Comparison of ENCODE assay signal across 11 cellular contexts in the genomic region with DNA sequence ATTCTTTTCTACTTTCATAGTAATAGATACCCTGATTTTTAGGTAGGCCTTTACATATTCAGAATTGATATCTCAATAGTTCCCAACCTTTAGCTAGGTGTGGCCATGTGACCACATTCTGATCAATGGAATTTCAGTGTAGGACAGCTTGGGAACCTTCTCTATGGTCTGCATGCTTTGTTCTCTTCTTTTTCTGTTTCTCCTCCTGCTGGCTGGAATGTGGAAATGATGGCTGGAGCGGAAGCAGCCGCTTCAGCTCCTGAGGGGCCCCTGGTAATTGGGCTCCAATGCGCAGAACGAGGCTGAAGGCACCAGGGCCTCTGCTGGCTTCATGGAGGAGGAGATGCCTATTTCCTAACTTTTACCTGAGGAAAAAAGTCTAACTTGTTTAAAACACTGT.
A peak's percentile ranks its signal among the peaks of the same experiment; 100 is the strongest.
DNase-seq lines count a peak whose midpoint lies in the region; ATAC-seq and TF ChIP-seq lines count a peak whose summit lies in the region.
"Had no signal": no experiment of that assay in that cellular context is flagged by ENCODE, and none has a peak within 500 bp of the region (broad histone marks: within the 10 kb centered on the region; RNA-seq: fewer than 3 reads in every experiment).

No MANE protein-coding gene starts in this region.

- H3K27me3 ChIP-seq in NT2/D1 (ENCODE audit: insufficient read depth, insufficient read length) (no peaks in the 10 kb centered on the region), esophagus muscularis mucosa (no peaks in the 10 kb centered on the region), trophoblast cell (ENCODE audit: insufficient read depth, low read length) (no peaks in the 10 kb centered on the region)

- no peaks in the 10 kb centered on the region for H3K79me2 ChIP-seq in trophoblast cell (ENCODE audit: control insufficient read depth, insufficient read depth, low read length, poor library complexity)

- no peak overlapping the region for H2AK5ac ChIP-seq in trophoblast cell (ENCODE audit: low read length)

- no peak for TF ChIP-seq EP300 in esophagus muscularis mucosa (IDR thresholded peaks at IDR 0.05)

- H3K9ac ChIP-seq in NT2/D1 (ENCODE audit: insufficient read length, low read depth) (no peak overlapping the region), trophoblast cell (ENCODE audit: low read length) (no peak overlapping the region)

- no peak overlapping the region for H3K14ac ChIP-seq in trophoblast cell (ENCODE audit: low read length)

- H3K27ac Mint-ChIP-seq in stimulated activated memory B cell treated with anti-CD40 and anti-IgM and Interleukin-4, amounts not matched to agents 10 μg/mL and 1 μg/mL and 100 μg/mL, for 72 hours = no peak overlapping the region
- H3K27ac Mint-ChIP-seq: activated naive CD4-positive, alpha-beta T cell treated with anti-CD3 and anti-CD28 coated beads for 36 hours; T-cell had no signal

- H3K27me3 Mint-ChIP-seq in stimulated activated memory B cell treated with anti-CD40 and anti-IgM and Interleukin-4, amounts not matched to agents 10 μg/mL and 1 μg/mL and 100 μg/mL, for 72 hours = peaks cover 13% of the 10 kb centered on the region

- no peak overlapping the region for H3K18ac ChIP-seq in trophoblast cell (ENCODE audit: low read length)

- H3K23ac ChIP-seq in trophoblast cell (ENCODE audit: low read length) = no peak overlapping the region

- H3K4me2 ChIP-seq in trophoblast cell (ENCODE audit: low read length) = no peak overlapping the region

- no peak for TF ChIP-seq POLR2A in esophagus muscularis mucosa (IDR thresholded peaks at IDR 0.05; ENCODE audit: low read depth)

- H3K4ac ChIP-seq in trophoblast cell (ENCODE audit: low read depth, low read length) = no peak overlapping the region

- H4K91ac ChIP-seq in trophoblast cell (ENCODE audit: low read depth, low read length) = no peak overlapping the region

- no peak overlapping the region for H2BK120ac ChIP-seq in trophoblast cell (ENCODE audit: insufficient read depth, low read length, poor library complexity)

- H3K9me3 ChIP-seq in NT2/D1 (ENCODE audit: insufficient read depth, low read length) (no peaks in the 10 kb centered on the region), esophagus muscularis mucosa (no peaks in the 10 kb centered on the region), trophoblast cell (ENCODE audit: insufficient read depth, low read depth, low read length) (peaks cover 6% of the 10 kb centered on the region)

- H3K4me1 ChIP-seq in NT2/D1 (ENCODE audit: insufficient read depth, insufficient read length) = no peaks in the 10 kb centered on the region
- peaks cover 1 to 21% (median 14%) of the 10 kb centered on the region in 4 donors for H3K4me1 ChIP-seq in esophagus muscularis mucosa
- no peaks in the 10 kb centered on the region for H3K4me1 ChIP-seq in trophoblast cell (ENCODE audit: control insufficient read depth in 1 of 2, insufficient read depth in 2 of 2, low read length in 2 of 2)

- no peaks in the 10 kb centered on the region for H3K9me3 Mint-ChIP-seq in stimulated activated memory B cell treated with anti-CD40 and anti-IgM and Interleukin-4, amounts not matched to agents 10 μg/mL and 1 μg/mL and 100 μg/mL, for 72 hours
- H3K9me3 Mint-ChIP-seq: activated naive CD4-positive, alpha-beta T cell treated with anti-CD3 and anti-CD28 coated beads for 36 hours; T-cell had no signal

- H2BK5ac ChIP-seq in trophoblast cell (ENCODE audit: low read depth, low read length, poor library complexity) = no peak overlapping the region

- H3K36me3 Mint-ChIP-seq in stimulated activated memory B cell treated with anti-CD40 and anti-IgM and Interleukin-4, amounts not matched to agents 10 μg/mL and 1 μg/mL and 100 μg/mL, for 72 hours = no peaks in the 10 kb centered on the region

- no peak overlapping the region for H4K8ac ChIP-seq in trophoblast cell (ENCODE audit: low read depth, low read length)

- H3K79me1 ChIP-seq in trophoblast cell (ENCODE audit: low read length) = no peaks in the 10 kb centered on the region

- no peak overlapping the region for H4K12ac ChIP-seq in trophoblast cell (ENCODE audit: low read depth, low read length)

- DNase-seq in ELR (ENCODE audit: low read depth) = peak; percentile 55
- DNase-seq in NT2/D1 (ENCODE audit: low read depth, low spot score) = peak; percentile 25
- no peak for DNase-seq in esophagus muscularis mucosa (ENCODE audit: extremely low spot score)
- DNase-seq in trophoblast cell = peak; percentile 45 to 84
- DNase-seq in RPMI8226 = no peak
- DNase-seq: activated naive CD4-positive, alpha-beta T cell treated with anti-CD3 and anti-CD28 coated beads for 36 hours; NCI-H1436 treated with DMSO at 0.1 percent for 48 hours; T-cell had no signal

- peak in 1 of 3 experiments; percentile 34 for TF ChIP-seq CTCF in esophagus muscularis mucosa (IDR thresholded peaks at IDR 0.05)

- H3K4me3 ChIP-seq in NT2/D1 (ENCODE audit: insufficient read length, low read depth) (no peak overlapping the region), esophagus muscularis mucosa (no peak overlapping the region), trophoblast cell (ENCODE audit: low read depth, low read length) (no peak overlapping the region)

- H2BK12ac ChIP-seq in trophoblast cell (ENCODE audit: low read length) = no peak overlapping the region

- H3K4me1 Mint-ChIP-seq in stimulated activated memory B cell treated with anti-CD40 and anti-IgM and Interleukin-4, amounts not matched to agents 10 μg/mL and 1 μg/mL and 100 μg/mL, for 72 hours = peaks cover 34% of the 10 kb centered on the region

- H2AFZ ChIP-seq in trophoblast cell (ENCODE audit: insufficient read depth, low read length, poor library complexity) = no peak overlapping the region

- intact Hi-C loops in esophagus muscularis mucosa (cut with DNase I) = no loop called here

- peaks cover 25% of the 10 kb centered on the region for H3K36me3 ChIP-seq in NT2/D1 (ENCODE audit: insufficient read depth, insufficient read length, low read length)
- H3K36me3 ChIP-seq in esophagus muscularis mucosa = peaks cover 0 to 83% (median 62%) of the 10 kb centered on the region in 4 donors
- H3K36me3 ChIP-seq in trophoblast cell (ENCODE audit: control insufficient read depth in 1 of 2, insufficient read depth in 2 of 2, low read length in 2 of 2) = peaks cover 22 to 39% of the 10 kb centered on the region in 2 experiments

- 90% methylated on average over 4 of the region's 4 CpGs for WGBS in esophagus muscularis mucosa
- no CpG with 5 or more reads among the region's 4 CpGs for WGBS in trophoblast cell (ENCODE audit: extremely low coverage, insufficient coverage, insufficient read length)

- no peak for ATAC-seq in HG03039 (IDR thresholded peaks at IDR 0.05; ENCODE audit: unreplicated experiment)
- ATAC-seq in GM19467 (IDR thresholded peaks at IDR 0.05; ENCODE audit: unreplicated experiment) = no peak
- ATAC-seq in stimulated activated memory B cell treated with anti-CD40 and anti-IgM and Interleukin-4, amounts not matched to agents 10 μg/mL and 1 μg/mL and 100 μg/mL, for 72 hours = no peak
- ATAC-seq: T-cell had no signal

- H3K4me3 Mint-ChIP-seq in stimulated activated memory B cell treated with anti-CD40 and anti-IgM and Interleukin-4, amounts not matched to agents 10 μg/mL and 1 μg/mL and 100 μg/mL, for 72 hours = no peak overlapping the region
- H3K4me3 Mint-ChIP-seq: activated naive CD4-positive, alpha-beta T cell treated with anti-CD3 and anti-CD28 coated beads for 36 hours; T-cell had no signal

- H3K27ac ChIP-seq in esophagus muscularis mucosa (replicated peaks in 1 of 4) (peak overlapping the region in 3 of 4 donors; percentile 5 to 47 (median 16)), trophoblast cell (ENCODE audit: low read depth, low read length) (no peak overlapping the region)

Comparison
In these comparisons a context has a peak if more than half of its experiments do, and no peak if none do; other contexts are left out.
1. DNase-seq: peak in ELR (single experiment), NT2/D1 (single experiment) and trophoblast cell (2 of 2); none in esophagus muscularis mucosa (single experiment) and RPMI8226 (single experiment).